ENCODE assay signal across 24 cellular contexts in the genomic region with DNA sequence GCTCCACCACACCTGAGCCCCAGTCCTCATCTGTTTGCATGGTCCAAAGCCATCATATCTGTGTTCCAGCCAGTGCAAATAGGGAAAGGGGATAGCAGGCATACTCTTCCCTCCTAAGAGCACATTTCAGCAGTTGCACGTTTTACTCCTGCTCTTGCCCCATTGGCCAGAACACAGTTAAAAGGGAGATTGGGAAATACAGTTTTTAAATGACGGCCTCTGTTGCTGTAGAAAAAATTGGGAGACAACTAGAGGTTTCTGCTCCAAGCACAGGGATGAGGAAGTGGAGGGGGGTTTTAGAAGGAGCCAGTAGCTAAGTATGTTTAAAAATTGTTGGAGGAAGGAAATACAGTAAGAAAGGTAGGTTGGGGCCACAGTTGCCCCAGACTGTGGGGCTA.
"Had no signal": no experiment of that assay in that cellular context is flagged by ENCODE, and none has a peak within 500 bp of the region (broad histone marks: within the 10 kb centered on the region; RNA-seq: fewer than 3 reads in every experiment).

No MANE protein-coding gene starts in this region.

- H3K9me3 ChIP-seq: ascending aorta, esophagus muscularis mucosa, left lung, right lobe of liver, tibial artery had no signal

- H2AFZ ChIP-seq: hepatocyte had no signal

- H3K79me2 ChIP-seq: hepatocyte had no signal

- H3K36me3 ChIP-seq: ascending aorta, brain microvascular endothelial cell, esophagus muscularis mucosa, left lung, right lobe of liver, tibial artery had no signal

- H3K4me1 ChIP-seq: ascending aorta, right lobe of liver, tibial artery had no signal

- H3K4me3 ChIP-seq: ascending aorta, esophagus muscularis mucosa, hepatocyte, left lung, lung, right lobe of liver, skin epidermis, tibial artery had no signal

- H3K4me2 ChIP-seq: hepatocyte had no signal

- H3K27ac ChIP-seq: ascending aorta, brain microvascular endothelial cell, esophagus muscularis mucosa, hepatocyte, left lung, right lobe of liver, skin epidermis, tibial artery had no signal

- FAIRE-seq: colon, frontal cortex had no signal

- H3K27me3 ChIP-seq: ascending aorta, right lobe of liver had no signal

- DNase-seq: activated CD4-positive, alpha-beta T cell treated with anti-CD3 and anti-CD28 coated beads for 4 hours; activated CD4-positive, alpha-beta T cell treated with anti-CD3 and anti-CD28 coated beads, Interleukin-2, amount 50 U/mL, for 48 hours; activated CD4-positive, CD25-positive, alpha-beta regulatory T cell; activated CD8-positive, alpha-beta memory T cell treated with anti-CD3 and anti-CD28 coated beads, Interleukin-2, amount 50 U/mL, for 48 hours; activated naive CD4-positive, alpha-beta T cell treated with Interleukin-2 at 50 U/mL for 16 hours; activated T-cell treated with anti-CD3 and anti-CD28 coated beads, Interleukin-2, amount 50 U/mL, for 48 hours; brain microvascular endothelial cell; glutamatergic neuron; kidney glomerular epithelial cell; left lung; naive B cell; occipital lobe; posterior cingulate gyrus; right lobe of liver; stimulated activated CD4-positive, alpha-beta T cell treated with anti-CD3 and anti-CD28 coated beads, Interleukin-1b, Interleukin-23, amount 100 ng/mL, for 48 hours; T-helper 9 cell; tibial artery had no signal
